32 cellular contexts compared by ENCODE assay signal in the genomic region with DNA sequence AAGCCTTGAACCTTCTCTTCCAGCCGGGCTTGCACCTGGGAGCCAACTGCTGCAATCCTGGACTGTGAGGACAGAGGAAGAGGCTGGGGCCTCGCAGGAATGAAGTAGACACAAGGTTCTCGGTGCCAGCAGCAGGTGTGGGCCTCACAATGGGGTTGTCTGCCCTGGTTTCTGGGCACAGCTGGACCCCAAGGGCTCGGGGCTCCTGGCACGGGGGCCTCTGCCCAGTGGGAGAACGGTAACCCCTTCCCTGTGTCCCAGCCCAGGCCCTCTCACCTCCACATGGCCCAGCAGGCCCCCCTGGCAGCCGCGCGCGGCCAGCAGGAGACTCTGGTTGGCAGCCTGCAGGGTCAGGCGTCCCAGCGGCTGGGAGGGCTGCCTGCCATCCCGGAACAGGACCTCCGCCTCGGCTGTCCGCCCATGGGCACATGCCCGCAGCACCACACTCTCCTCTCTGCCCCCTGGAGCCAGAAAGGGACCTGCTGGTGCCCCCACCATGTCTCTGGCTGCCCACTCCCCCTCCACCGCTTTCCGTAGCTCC. TPM values are rescaled to one million over a fixed set of nuclear protein-coding genes. Genes with fewer than 3 reads are reported as not detected.
DNase-seq lines count a peak whose midpoint lies in the region; ATAC-seq, FAIRE-seq and TF ChIP-seq lines count a peak whose summit lies in the region.
"Had no signal": no experiment of that assay in that cellular context is flagged by ENCODE, and none has a peak within 500 bp of the region (broad histone marks: within the 10 kb centered on the region; RNA-seq: fewer than 3 reads in every experiment).

No MANE protein-coding gene starts in this region.

- no peak overlapping the region for H3K27ac Mint-ChIP-seq in natural killer cell treated with Interleukin-12 subunit alpha and Interleukin-12 subunit beta and Interleukin-15 and Interleukin-18, amount 100 ng/mL, for 72 hours
- H3K27ac Mint-ChIP-seq in natural killer cell: no peak overlapping the region
- H3K27ac Mint-ChIP-seq in activated naive CD4-positive, alpha-beta T cell treated with anti-CD3 and anti-CD28 coated beads, Interleukin-2, amount 50 U/mL, for 72 hours: no peak overlapping the region
- H3K27ac Mint-ChIP-seq: activated CD4-positive, alpha-beta T cell treated with anti-CD3 and anti-CD28 coated beads for 36 hours; activated CD8-positive, alpha-beta T cell treated with anti-CD3 and anti-CD28 coated beads, Interleukin-2, amount 10 ng/mL, durations not matched to agents 7 days and 5 days; activated naive CD4-positive, alpha-beta T cell treated with anti-CD3 and anti-CD28 coated beads, Interleukin-2, amount 10 ng/mL, durations not matched to agents 7 days and 5 days; activated T-helper 17 cell treated with anti-CD3 and anti-CD28 coated beads, Interleukin-2, amount 50 U/mL, for 72 hours; CD14-positive monocyte; naive B cell; stimulated activated naive CD8-positive, alpha-beta T cell treated with anti-CD3 and anti-CD28 coated beads, Interleukin-15, amount 100 ng/mL, for 72 hours had no signal

- DNase-seq in NCI-H1105 treated with DMSO at 0.1 percent for 48 hours (lab: John Stamatoyannopoulos, UW) (peak; percentile 46), NCI-H1105 (lab: John Stamatoyannopoulos, UW) (no peak), natural killer cell (no peak), kidney (peak; percentile 63), occipital lobe (lab: John Stamatoyannopoulos, UW) (no peak)
- DNase-seq in natural killer cell treated with Interleukin-12 subunit alpha and Interleukin-12 subunit beta and Interleukin-15 and Interleukin-18, amount 100 ng/mL, for 72 hours (ENCODE audit: low spot score): peak; percentile 51
- no peak for DNase-seq in activated naive CD4-positive, alpha-beta T cell treated with anti-CD3 and anti-CD28 coated beads, Interleukin-2, amount 50 U/mL, for 72 hours (ENCODE audit: low spot score in 2 of 2)
- DNase-seq: activated CD4-positive, alpha-beta T cell treated with anti-CD3 and anti-CD28 coated beads for 36 hours; activated CD8-positive, alpha-beta T cell treated with anti-CD3 and anti-CD28 coated beads, Interleukin-2, amount 10 ng/mL, durations not matched to agents 7 days and 5 days; activated naive CD4-positive, alpha-beta T cell treated with anti-CD3 and anti-CD28 coated beads, Interleukin-2, amount 10 ng/mL, durations not matched to agents 7 days and 5 days; hypothalamus; naive B cell; NCI-H1048; NCI-H1694 treated with DMSO at 0.1 percent for 48 hours; NCI-H526 treated with DMSO at 0.1 percent for 48 hours; nucleus accumbens; Peyer's patch; small intestine; stimulated activated CD4-positive, alpha-beta T cell treated with anti-CD3 and anti-CD28 coated beads, Interleukin-2, amount 100 ng/mL, for 24 hours; stimulated activated CD8-positive, alpha-beta memory T cell treated with anti-CD3 and anti-CD28 coated beads, Interleukin-4, amount 100 ng/mL, for 48 hours; stimulated activated naive CD8-positive, alpha-beta T cell treated with anti-CD3 and anti-CD28 coated beads, Interleukin-15, amount 100 ng/mL, for 72 hours; T-helper 9 cell had no signal

- intact Hi-C loops in natural killer cell (cut with micrococcal nuclease) (no loop called here), kidney (cut with DNase I) (loop anchor here (10.0 kb wide), 1 partner anchor 423 kb away; no protein-coding TSS in a partner anchor)

- no peak overlapping the region for H3K4me3 Mint-ChIP-seq in natural killer cell treated with Interleukin-12 subunit alpha and Interleukin-12 subunit beta and Interleukin-15 and Interleukin-18, amount 100 ng/mL, for 72 hours
- H3K4me3 Mint-ChIP-seq in natural killer cell: no peak overlapping the region
- H3K4me3 Mint-ChIP-seq: activated CD4-positive, alpha-beta T cell treated with anti-CD3 and anti-CD28 coated beads for 36 hours; activated CD8-positive, alpha-beta T cell treated with anti-CD3 and anti-CD28 coated beads, Interleukin-2, amount 10 ng/mL, durations not matched to agents 7 days and 5 days; activated naive CD4-positive, alpha-beta T cell treated with anti-CD3 and anti-CD28 coated beads, Interleukin-2, amount 10 ng/mL, durations not matched to agents 7 days and 5 days; activated T-helper 17 cell treated with anti-CD3 and anti-CD28 coated beads, Interleukin-2, amount 50 U/mL, for 72 hours; CD14-positive monocyte; naive B cell; stimulated activated naive CD8-positive, alpha-beta T cell treated with anti-CD3 and anti-CD28 coated beads, Interleukin-15, amount 100 ng/mL, for 72 hours had no signal

- no peak overlapping the region for H3K27ac ChIP-seq in kidney (ENCODE audit: low read depth in 2 of 2, low read length in 2 of 2)
- H3K27ac ChIP-seq: Peyer's patch, thoracic aorta had no signal

- H3K4me1 Mint-ChIP-seq in natural killer cell treated with Interleukin-12 subunit alpha and Interleukin-12 subunit beta and Interleukin-15 and Interleukin-18, amount 100 ng/mL, for 72 hours (ENCODE audit: low read depth in 2 of 2): peaks cover 0 to 3% of the 10 kb centered on the region in 2 donors
- H3K4me1 Mint-ChIP-seq in natural killer cell: no peaks in the 10 kb centered on the region
- H3K4me1 Mint-ChIP-seq: activated CD4-positive, alpha-beta T cell treated with anti-CD3 and anti-CD28 coated beads for 36 hours; activated T-helper 17 cell treated with anti-CD3 and anti-CD28 coated beads, Interleukin-2, amount 50 U/mL, for 72 hours had no signal

- no peak overlapping the region for H3K9ac ChIP-seq in kidney (ENCODE audit: low read length in 2 of 2)

- no peaks in the 10 kb centered on the region for H3K9me3 ChIP-seq in kidney (ENCODE audit: control insufficient read depth in 1 of 2, low read length in 2 of 2)
- H3K9me3 ChIP-seq: Peyer's patch, thoracic aorta had no signal

- no peak for TF ChIP-seq CTCF in natural killer cell (IDR thresholded peaks at IDR 0.05)
- TF ChIP-seq CTCF in kidney (IDR thresholded peaks at IDR 0.05; ENCODE audit: borderline replicate concordance, extremely low read depth, insufficient read depth): no peak

- FAIRE-seq in kidney (lab: Jason Lieb, UNC): no peak
- FAIRE-seq: A204.1, GM18507, HTR-8/SVneo, K562, small intestine, urothelium cell line had no signal

- H3K36me3 ChIP-seq in kidney (ENCODE audit: control insufficient read depth in 1 of 2, insufficient read depth in 2 of 2, low read length in 2 of 2): no peaks in the 10 kb centered on the region
- H3K36me3 ChIP-seq: Peyer's patch, thoracic aorta had no signal

- no peak overlapping the region for H3K4me3 ChIP-seq in kidney (ENCODE audit: low read length in 2 of 2)
- H3K4me3 ChIP-seq: K562, Peyer's patch, thoracic aorta had no signal

- H3K9me3 Mint-ChIP-seq in natural killer cell treated with Interleukin-12 subunit alpha and Interleukin-12 subunit beta and Interleukin-15 and Interleukin-18, amount 100 ng/mL, for 72 hours: no peaks in the 10 kb centered on the region
- H3K9me3 Mint-ChIP-seq in natural killer cell: no peaks in the 10 kb centered on the region
- no peaks in the 10 kb centered on the region for H3K9me3 Mint-ChIP-seq in activated naive CD4-positive, alpha-beta T cell treated with anti-CD3 and anti-CD28 coated beads, Interleukin-2, amount 50 U/mL, for 72 hours
- H3K9me3 Mint-ChIP-seq: activated naive CD4-positive, alpha-beta T cell treated with anti-CD3 and anti-CD28 coated beads, Interleukin-2, amount 10 ng/mL, durations not matched to agents 7 days and 5 days; activated T-helper 17 cell treated with anti-CD3 and anti-CD28 coated beads, Interleukin-2, amount 50 U/mL, for 72 hours; CD14-positive monocyte; naive B cell; stimulated activated naive CD8-positive, alpha-beta T cell treated with anti-CD3 and anti-CD28 coated beads, Interleukin-15, amount 100 ng/mL, for 72 hours had no signal

- no peaks in the 10 kb centered on the region for H3K27me3 Mint-ChIP-seq in natural killer cell treated with Interleukin-12 subunit alpha and Interleukin-12 subunit beta and Interleukin-15 and Interleukin-18, amount 100 ng/mL, for 72 hours
- peaks cover 0 to 5% of the 10 kb centered on the region in 2 donors for H3K27me3 Mint-ChIP-seq in natural killer cell (ENCODE audit: low read depth in 2 of 2)
- H3K27me3 Mint-ChIP-seq: activated CD4-positive, alpha-beta T cell treated with anti-CD3 and anti-CD28 coated beads for 36 hours; stimulated activated naive CD8-positive, alpha-beta T cell treated with anti-CD3 and anti-CD28 coated beads, Interleukin-15, amount 100 ng/mL, for 72 hours had no signal

- no peak for ATAC-seq in natural killer cell treated with Interleukin-12 subunit alpha and Interleukin-12 subunit beta and Interleukin-15 and Interleukin-18, amount 100 ng/mL, for 72 hours
- ATAC-seq in natural killer cell (no peak), HG03280 (IDR thresholded peaks at IDR 0.05; ENCODE audit: unreplicated experiment) (no peak)
- no peak for ATAC-seq in activated naive CD4-positive, alpha-beta T cell treated with anti-CD3 and anti-CD28 coated beads, Interleukin-2, amount 50 U/mL, for 72 hours
- ATAC-seq: activated CD4-positive, alpha-beta T cell treated with anti-CD3 and anti-CD28 coated beads for 36 hours; activated CD8-positive, alpha-beta T cell treated with anti-CD3 and anti-CD28 coated beads, Interleukin-2, amount 10 ng/mL, durations not matched to agents 7 days and 5 days; activated T-helper 17 cell treated with anti-CD3 and anti-CD28 coated beads, Interleukin-2, amount 50 U/mL, for 72 hours; K562; left lobe of liver; stimulated activated naive CD8-positive, alpha-beta T cell treated with anti-CD3 and anti-CD28 coated beads, Interleukin-15, amount 100 ng/mL, for 72 hours had no signal

- no peaks in the 10 kb centered on the region for H3K36me3 Mint-ChIP-seq in natural killer cell treated with Interleukin-12 subunit alpha and Interleukin-12 subunit beta and Interleukin-15 and Interleukin-18, amount 100 ng/mL, for 72 hours
- H3K36me3 Mint-ChIP-seq in natural killer cell: no peaks in the 10 kb centered on the region
- no peaks in the 10 kb centered on the region for H3K36me3 Mint-ChIP-seq in activated naive CD4-positive, alpha-beta T cell treated with anti-CD3 and anti-CD28 coated beads, Interleukin-2, amount 50 U/mL, for 72 hours
- H3K36me3 Mint-ChIP-seq: activated naive CD4-positive, alpha-beta T cell treated with anti-CD3 and anti-CD28 coated beads, Interleukin-2, amount 10 ng/mL, durations not matched to agents 7 days and 5 days; CD14-positive monocyte; naive B cell had no signal

- H3K4me1 ChIP-seq in kidney (ENCODE audit: control insufficient read depth in 1 of 2, insufficient read depth in 1 of 2, low read depth in 1 of 2, low read length in 2 of 2): peaks cover 0 to 6% of the 10 kb centered on the region in 2 donors
- H3K4me1 ChIP-seq: Peyer's patch had no signal

RNA-seq across cellular contexts. Expression of a gene that starts 46.9 kb away (rescaled TPM):
- 10 to 100 TPM; 11.6 to 15.2 TPM for total RNA-seq in natural killer cell treated with Interleukin-12 subunit alpha and Interleukin-12 subunit beta and Interleukin-15 and Interleukin-18, amount 100 ng/mL, for 72 hours
- 1 to 10 TPM in 1 of 3 donors, under 1 TPM in 2; 0.83 to 1.1 (median 0.93) TPM for total RNA-seq in natural killer cell
- total RNA-seq in kidney: 4.6 TPM
- polyA plus RNA-seq in kidney (ENCODE audit: insufficient read depth, low read depth, low replicate concordance): 5.2 TPM
- 4.1 TPM for total RNA-seq in occipital lobe
- 10 to 100 TPM; 40.4 to 78.1 TPM for total RNA-seq in activated naive CD4-positive, alpha-beta T cell treated with anti-CD3 and anti-CD28 coated beads, Interleukin-2, amount 50 U/mL, for 72 hours

Comparison
In these comparisons a context has a peak if more than half of its experiments do, and no peak if none do; other contexts are left out.
1. DNase-seq: peak in NCI-H1105 treated with DMSO at 0.1 percent for 48 hours (single experiment), natural killer cell treated with Interleukin-12 subunit alpha and Interleukin-12 subunit beta and Interleukin-15 and Interleukin-18, amount 100 ng/mL, for 72 hours (single experiment) and kidney (single experiment); none in NCI-H1105 (single experiment), natural killer cell (single experiment), occipital lobe (single experiment) and activated naive CD4-positive, alpha-beta T cell treated with anti-CD3 and anti-CD28 coated beads, Interleukin-2, amount 50 U/mL, for 72 hours (0 of 2).